In the genomic region with DNA sequence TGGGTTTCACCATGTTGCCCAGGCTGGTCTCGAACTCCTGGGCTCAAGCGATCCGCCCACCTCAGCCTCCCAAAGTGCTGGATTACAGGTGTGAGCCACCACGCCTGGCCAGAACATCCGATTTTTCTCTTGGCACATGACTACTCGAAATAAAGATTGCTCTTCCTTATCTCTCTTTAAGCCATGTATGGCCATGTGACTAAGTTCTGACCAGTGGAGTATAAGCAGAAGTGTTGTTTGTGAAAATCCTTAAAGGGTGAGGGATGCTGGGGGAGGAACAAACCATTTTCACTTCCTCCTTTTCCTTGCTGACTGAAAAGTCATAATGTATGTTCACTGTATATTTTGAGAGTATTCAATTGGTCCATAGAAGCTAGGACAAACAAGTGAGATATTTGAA, we compare ENCODE assay signal across 18 cellular contexts. TPM values are rescaled to one million over a fixed set of nuclear protein-coding genes. Genes with fewer than 3 reads are reported as not detected.
A peak's percentile ranks its signal among the peaks of the same experiment; 100 is the strongest.
DNase-seq lines count a peak whose midpoint lies in the region; ATAC-seq and TF ChIP-seq lines count a peak whose summit lies in the region.
"Had no signal": no experiment of that assay in that cellular context is flagged by ENCODE, and none has a peak within 500 bp of the region (broad histone marks: within the 10 kb centered on the region; RNA-seq: fewer than 3 reads in every experiment).

No MANE protein-coding gene starts in this region.

- peaks cover 11% of the 10 kb centered on the region for H3K9me3 Mint-ChIP-seq in memory B cell

- ATAC-seq in GM18498 (IDR thresholded peaks at IDR 0.05; ENCODE audit: unreplicated experiment): peak; percentile 52
- peak; percentile 54 for ATAC-seq in HG03175 (IDR thresholded peaks at IDR 0.05; ENCODE audit: unreplicated experiment)
- ATAC-seq in memory B cell (ENCODE audit: low read depth): peak; percentile 81
- no peak for ATAC-seq in GM21423 (IDR thresholded peaks at IDR 0.05; ENCODE audit: unreplicated experiment)

- no peaks in the 10 kb centered on the region for H3K27me3 Mint-ChIP-seq in memory B cell

- H3K4me1 Mint-ChIP-seq in memory B cell: peaks cover 20% of the 10 kb centered on the region

- H3K27ac Mint-ChIP-seq in memory B cell: peak overlapping the region; percentile 79

- H3K36me3 Mint-ChIP-seq in memory B cell: peaks cover 6% of the 10 kb centered on the region

- in situ Hi-C loops in GM13976 (cut with MboI; ENCODE audit: low sequenced_read_pairs, unreplicated experiment): no loop called here
- in situ Hi-C loops in G401 (cut with HindIII; ENCODE audit: low sequenced_read_pairs): no loop called here

- DNase-seq in OCI-M1 (lab: John Stamatoyannopoulos, UW) (peak; percentile 92), memory B cell (ENCODE audit: low spot score in 2 of 2) (no peak), GM13976 (ENCODE audit: low spot score) (no peak), G401 (ENCODE audit: low spot score) (no peak), NCI-H526 treated with DMSO at 0.1 percent for 48 hours (lab: John Stamatoyannopoulos, UW) (no peak)
- DNase-seq: activated CD8-positive, alpha-beta memory T cell treated with anti-CD3 and anti-CD28 coated beads for 24 hours; activated effector memory CD4-positive, alpha-beta T cell treated with Interleukin-2 at 50 U/mL for 16 hours; DMS153; erythroblast; heart right ventricle; NCI-H2081; NCI-H526; small intestine; stomach; T1000 had no signal

- no peak for TF ChIP-seq CTCF in GM13976 (IDR thresholded peaks at IDR 0.05; ENCODE audit: borderline replicate concordance, control extremely low read depth, extremely low read depth, insufficient read depth, missing control alignments)

- no peak overlapping the region for H3K4me3 Mint-ChIP-seq in memory B cell

RNA-seq across cellular contexts. Expression of a gene that starts 50.7 kb away (rescaled TPM):
- 34.2 and 50.9 TPM in 2 replicates for total RNA-seq in G401 (2014; rRNA removed; shearing (Covaris generic))
